8 cellular contexts compared by ENCODE assay signal in the genomic region with DNA sequence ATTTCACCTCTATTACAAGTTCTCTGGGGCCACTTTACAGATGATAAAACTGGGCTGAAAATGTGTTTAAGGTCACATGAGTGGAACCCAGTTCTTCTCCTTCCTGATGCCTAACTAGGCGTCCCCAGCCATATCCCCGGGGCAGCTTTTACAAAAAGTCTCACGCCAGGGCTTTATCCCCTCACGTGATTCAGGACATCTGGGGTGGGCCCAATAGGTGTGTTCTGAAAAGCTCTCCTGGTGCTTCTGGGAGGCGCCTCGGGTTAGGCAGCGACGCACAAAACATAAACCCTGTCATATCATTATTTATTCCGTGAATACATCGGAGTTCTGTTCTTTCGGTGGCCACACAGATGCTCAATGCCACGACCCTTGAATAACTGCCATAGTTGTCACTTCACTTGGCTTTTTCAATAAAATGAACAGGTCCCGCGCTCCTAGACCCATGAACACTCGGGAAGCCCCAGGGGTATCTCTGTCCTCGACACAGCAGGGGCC. TPM values are rescaled to one million over a fixed set of nuclear protein-coding genes. Genes with fewer than 3 reads are reported as not detected.
DNase-seq lines count a peak whose midpoint lies in the region; ATAC-seq and TF ChIP-seq lines count a peak whose summit lies in the region.

No MANE protein-coding gene starts in this region.

- peak overlapping the region; percentile 96 for H2AFZ ChIP-seq in mammary epithelial cell (ENCODE audit: low read depth, low read length)

- in situ Hi-C loops in mammary epithelial cell (cut with MboI; ENCODE audit: low sequenced_read_pairs in 2 of 2) = no loop called here

- H3K9me3 ChIP-seq in heart right ventricle = no peaks in the 10 kb centered on the region
- peaks cover 2% of the 10 kb centered on the region for H3K9me3 ChIP-seq in mammary epithelial cell (replicated peaks; ENCODE audit: insufficient read depth, low read length)
- H3K9me3 ChIP-seq in muscle layer of duodenum (ENCODE audit: control insufficient read depth in 1 of 2, low read length in 2 of 2) = no peaks in the 10 kb centered on the region

- H3K9ac ChIP-seq in mammary epithelial cell (ENCODE audit: insufficient read depth, low read length) = no peak overlapping the region

- intact Hi-C loops in heart right ventricle (cut with DNase I) = no loop called here
- intact Hi-C loops in cardiac septum (cut with DNase I) = no loop called here
- intact Hi-C loops in mammary epithelial cell (cut with micrococcal nuclease) = no loop called here

- TF ChIP-seq CTCF in heart right ventricle (IDR thresholded peaks at IDR 0.05) = no peak
- TF ChIP-seq CTCF in mammary epithelial cell (conservative IDR thresholded peaks at IDR 0.05 in 1 of 2, IDR thresholded peaks at IDR 0.05 in 1 of 2; ENCODE audit: extremely low read depth in 1 of 2, insufficient read depth in 1 of 2, low read depth in 1 of 2, low read length in 2 of 2) = no peak

- H3K4me3 ChIP-seq in heart right ventricle (peak overlapping the region; percentile 53 to 83 (median 70)), mammary epithelial cell (replicated peaks in 1 of 3; ENCODE audit: insufficient read depth in 1 of 3, low read depth in 2 of 3, low read length in 3 of 3) (peak overlapping the region; percentile 60 to 82 (median 62)), muscle layer of duodenum (ENCODE audit: low read depth in 1 of 2, low read length in 2 of 2) (peak overlapping the region; percentile 71 to 75)

- H3K4me1 ChIP-seq in heart right ventricle = peaks cover 0 to 32% (median 21%) of the 10 kb centered on the region in 9 donors
- peaks cover 12% of the 10 kb centered on the region for H3K4me1 ChIP-seq in mammary epithelial cell (ENCODE audit: insufficient read depth, low read length)
- H3K4me1 ChIP-seq in muscle layer of duodenum (ENCODE audit: control insufficient read depth in 1 of 2, insufficient read depth in 2 of 2, low read length in 2 of 2) = peaks cover 7 to 15% of the 10 kb centered on the region in 2 donors

- 3 to 7% methylated on average over 16 of the region's 16 CpGs for WGBS in heart right ventricle, 2 donors
- WGBS in mammary epithelial cell (ENCODE audit: low coverage, missing lambda C conversion rate) = 4% methylated on average over 16 of the region's 16 CpGs

- no TSS peak for BruUV-seq in mammary epithelial cell (replicated peaks; lab: Mats Ljungman, UMichigan)

- H3K27ac ChIP-seq in heart right ventricle = peak overlapping the region in 3 of 10 donors; percentile 56 to 96 (median 62)
- H3K27ac ChIP-seq in mammary epithelial cell (ENCODE audit: insufficient read depth, low read depth, low read length) = no peak overlapping the region
- H3K27ac ChIP-seq in muscle layer of duodenum (ENCODE audit: low read length) = peak overlapping the region; percentile 43

- peak overlapping the region; percentile 100 for H3K4me2 ChIP-seq in mammary epithelial cell (ENCODE audit: insufficient read depth, low read depth, low read length)

- H3K27me3 ChIP-seq in heart right ventricle = peaks cover 0 to 52% (median 23%) of the 10 kb centered on the region in 7 donors
- H3K27me3 ChIP-seq in mammary epithelial cell (ENCODE audit: insufficient read depth, low read length) = peaks cover 13% of the 10 kb centered on the region
- peaks cover 4% of the 10 kb centered on the region for H3K27me3 ChIP-seq in muscle layer of duodenum (ENCODE audit: low read depth, low read length)

- DNase-seq in heart right ventricle (no peak), cardiac septum (ENCODE audit: low spot score) (no peak), KG1 (lab: John Stamatoyannopoulos, UW) (peak; percentile 72), mammary epithelial cell (no peak), NAMALWA (ENCODE audit: low spot score) (no peak), dermis blood vessel endothelial cell (no peak)

- H4K20me1 ChIP-seq in mammary epithelial cell (ENCODE audit: insufficient read depth, low read length) = no peaks in the 10 kb centered on the region

- dilution Hi-C loops in mammary epithelial cell (cut with HindIII; ENCODE audit: low sequenced_read_pairs) = no loop called here

- H3K79me2 ChIP-seq in mammary epithelial cell (ENCODE audit: insufficient read depth, low read length) = no peaks in the 10 kb centered on the region

- no peak for ATAC-seq in heart right ventricle
- no peak for ATAC-seq in HG03045 (IDR thresholded peaks at IDR 0.05; ENCODE audit: unreplicated experiment)

- H3K36me3 ChIP-seq in heart right ventricle (no peaks in the 10 kb centered on the region), mammary epithelial cell (ENCODE audit: insufficient read depth, low read length) (no peaks in the 10 kb centered on the region), muscle layer of duodenum (ENCODE audit: control insufficient read depth in 1 of 2, insufficient read depth in 2 of 2, low read length in 2 of 2) (no peaks in the 10 kb centered on the region)

- CTCF ChIA-PET in mammary epithelial cell (lab: Charles Lee; ENCODE audit: low non-redundant PET) = no interaction called here

RNA-seq across cellular contexts. Expression of a gene that starts 32.1 kb away (rescaled TPM):
- total RNA-seq in heart right ventricle (100 to 1,000 TPM; 107 to 158 (median 120) TPM), cardiac septum (96.3 TPM), mammary epithelial cell (100 to 1,000 TPM in 1 of 2 donors, 10 to 100 TPM in 1; 81.9 to 132 TPM), dermis blood vessel endothelial cell (69.7 and 124 TPM in 2 replicates)
- polyA plus RNA-seq in heart right ventricle (100 to 1,000 TPM in 1 of 2 donors, 10 to 100 TPM in 1; 84.2 to 333 TPM), mammary epithelial cell (362 TPM)
- polyA minus RNA-seq in mammary epithelial cell = 224 TPM

RNA-seq across cellular contexts. Expression of a gene that starts 55.2 kb away (rescaled TPM):
- total RNA-seq in heart right ventricle = 10 to 100 TPM in 6 of 10 donors, 1 to 10 TPM in 4; 9.0 to 24.6 (median 12.5) TPM
- polyA plus RNA-seq in heart right ventricle = 10 to 100 TPM in 1 of 2 donors, 1 to 10 TPM in 1; 5.4 to 24.6 TPM
- 13.0 TPM for total RNA-seq in cardiac septum
- total RNA-seq in mammary epithelial cell = 10 to 100 TPM; 10.8 to 30.7 TPM
- polyA plus RNA-seq in mammary epithelial cell = 21.9 TPM
- 41.2 TPM for polyA minus RNA-seq in mammary epithelial cell
- total RNA-seq in dermis blood vessel endothelial cell = 6.5 and 14.2 TPM in 2 replicates
